Comparison of ENCODE assay signal across 8 cellular contexts in genomic region chr3:49007068-49007770, GRCh38. TPM values are rescaled to one million over a fixed set of nuclear protein-coding genes. Genes with fewer than 3 reads are reported as not detected.
DNase-seq lines count a peak whose midpoint lies in the region; ATAC-seq and TF ChIP-seq lines count a peak whose summit lies in the region.

Gene WDR6, plus strand, starts transcription at chr3:49007391. Its CDS starts 41 bp downstream, at chr3:49007432.

- DNase-seq in CD14-positive monocyte (ENCODE audit: low spot score) (peak; percentile 94), NCI-H69 (lab: John Stamatoyannopoulos, UW) (peak; percentile 96), left lobe of liver (ENCODE audit: low spot score) (peak; percentile 98)
- peak; percentile 97 for DNase-seq in activated CD4-positive, alpha-beta T cell treated with anti-CD3 and anti-CD28 coated beads, Interleukin-2, amount 50 U/mL, for 1 hour
- DNase-seq in stimulated activated CD4-positive, alpha-beta T cell treated with anti-CD3 and anti-CD28 coated beads, Interleukin-2, amount 100 ng/mL, for 4 hours (ENCODE audit: low read depth), result peak; percentile 97

- no peaks in the 10 kb centered on the region for H3K9me3 Mint-ChIP-seq in CD14-positive monocyte
- H3K9me3 Mint-ChIP-seq in dendritic cell treated with granulocyte-macrophage colony-stimulating factor and Interleukin-4, amounts not matched to agents 40 ng/mL and 50 ng/mL, for 4 days, result no peaks in the 10 kb centered on the region

- peak within 1 kb of the TSS; percentile 94 to 99 (median 99) for H3K27ac Mint-ChIP-seq in CD14-positive monocyte
- peak within 1 kb of the TSS; percentile 100 for H3K27ac Mint-ChIP-seq in dendritic cell treated with granulocyte-macrophage colony-stimulating factor and Interleukin-4, amounts not matched to agents 40 ng/mL and 50 ng/mL, for 4 days

- intact Hi-C loops in CD14-positive monocyte (cut with micrococcal nuclease), result loop anchor here in 1 of 2 donors (2.0 kb wide), 1 partner anchor 18 kb away; no protein-coding TSS in a partner anchor
- intact Hi-C loops in dendritic cell treated with granulocyte-macrophage colony-stimulating factor and Interleukin-4, amounts not matched to agents 40 ng/mL and 50 ng/mL, for 4 days (cut with micrococcal nuclease), result loop anchor here (1.0 kb wide), 1 partner anchor 14 kb away; no protein-coding TSS in a partner anchor

- peak; percentile 84 for ATAC-seq in GM19351 (IDR thresholded peaks at IDR 0.05; ENCODE audit: unreplicated experiment)
- peak; percentile 88 for ATAC-seq in HG03521 (IDR thresholded peaks at IDR 0.05; ENCODE audit: unreplicated experiment)
- peak; percentile 90 for ATAC-seq in left lobe of liver

- peaks cover 0 to 2% (median 1%) of the 10 kb centered on the region in 3 donors for H3K27me3 Mint-ChIP-seq in CD14-positive monocyte (ENCODE audit: low read depth in 3 of 3)
- no peaks in the 10 kb centered on the region for H3K27me3 Mint-ChIP-seq in dendritic cell treated with granulocyte-macrophage colony-stimulating factor and Interleukin-4, amounts not matched to agents 40 ng/mL and 50 ng/mL, for 4 days

- H3K4me3 Mint-ChIP-seq in CD14-positive monocyte, result peak within 1 kb of the TSS; percentile 95 to 98
- peak within 1 kb of the TSS; percentile 99 for H3K4me3 Mint-ChIP-seq in dendritic cell treated with granulocyte-macrophage colony-stimulating factor and Interleukin-4, amounts not matched to agents 40 ng/mL and 50 ng/mL, for 4 days

- peaks cover 10 to 21% of the 10 kb centered on the region in 2 donors for H3K36me3 Mint-ChIP-seq in CD14-positive monocyte
- peaks cover 52% of the 10 kb centered on the region for H3K36me3 Mint-ChIP-seq in dendritic cell treated with granulocyte-macrophage colony-stimulating factor and Interleukin-4, amounts not matched to agents 40 ng/mL and 50 ng/mL, for 4 days (ENCODE audit: low read depth)

- peaks cover 23% of the 10 kb centered on the region for H3K4me1 Mint-ChIP-seq in CD14-positive monocyte
- peaks cover 39% of the 10 kb centered on the region for H3K4me1 Mint-ChIP-seq in dendritic cell treated with granulocyte-macrophage colony-stimulating factor and Interleukin-4, amounts not matched to agents 40 ng/mL and 50 ng/mL, for 4 days (ENCODE audit: low read depth)

- TF ChIP-seq CTCF in CD14-positive monocyte (IDR thresholded peaks at IDR 0.05), result peak; percentile 45

RNA-seq across cellular contexts. Expression of gene WDR6, which starts in this region (rescaled TPM):
- polyA plus RNA-seq in CD14-positive monocyte, result 10 to 100 TPM; 30.6 to 46.3 TPM
- total RNA-seq in left lobe of liver, result 79.5 TPM

Comparison
In these comparisons a context has a peak if more than half of its experiments do, and no peak if none do; other contexts are left out.
1. Peak in every context shown above with its lines: DNase-seq and ATAC-seq.